16 cellular contexts compared by ENCODE assay signal in genomic region chr5:43564289-43564850, GRCh38. TPM values are rescaled to one million over a fixed set of nuclear protein-coding genes. Genes with fewer than 3 reads are reported as not detected.
"Had no signal": no experiment of that assay in that cellular context is flagged by ENCODE, and none has a peak within 500 bp of the region (broad histone marks: within the 10 kb centered on the region; RNA-seq: fewer than 3 reads in every experiment).

No MANE protein-coding gene starts in this region.

- H3K4me3 ChIP-seq: coronary artery, heart left ventricle, testis, tibial nerve, upper lobe of right lung, vagina had no signal

- H3K36me3 Mint-ChIP-seq: naive thymus-derived CD8-positive, alpha-beta T cell; stimulated activated memory B cell treated with anti-CD40 and anti-IgM and Interleukin-4, amounts not matched to agents 10 μg/mL and 1 μg/mL and 100 μg/mL, for 72 hours had no signal

- H3K27ac Mint-ChIP-seq: naive thymus-derived CD8-positive, alpha-beta T cell; stimulated activated memory B cell treated with anti-CD40 and anti-IgM and Interleukin-4, amounts not matched to agents 10 μg/mL and 1 μg/mL and 100 μg/mL, for 72 hours; stimulated activated naive CD8-positive, alpha-beta T cell treated with anti-CD3 and anti-CD28 coated beads, Interleukin-15, Interleukin-2, amounts not matched to agents 100 ng/mL and 50 ng/mL, for 24 hours had no signal

- H3K9me3 Mint-ChIP-seq: naive thymus-derived CD8-positive, alpha-beta T cell; neural crest cell; stimulated activated memory B cell treated with anti-CD40 and anti-IgM and Interleukin-4, amounts not matched to agents 10 μg/mL and 1 μg/mL and 100 μg/mL, for 72 hours; stimulated activated naive CD8-positive, alpha-beta T cell treated with anti-CD3 and anti-CD28 coated beads, Interleukin-15, Interleukin-2, amounts not matched to agents 100 ng/mL and 50 ng/mL, for 24 hours had no signal

- H3K27me3 Mint-ChIP-seq: stimulated activated naive CD8-positive, alpha-beta T cell treated with anti-CD3 and anti-CD28 coated beads, Interleukin-15, Interleukin-2, amounts not matched to agents 100 ng/mL and 50 ng/mL, for 24 hours had no signal

- H3K27me3 ChIP-seq: testis, tibial nerve, upper lobe of right lung, vagina had no signal

- H3K4me1 Mint-ChIP-seq: naive thymus-derived CD8-positive, alpha-beta T cell; neural crest cell had no signal

- H3K4me3 Mint-ChIP-seq: naive thymus-derived CD8-positive, alpha-beta T cell; neural crest cell; stimulated activated memory B cell treated with anti-CD40 and anti-IgM and Interleukin-4, amounts not matched to agents 10 μg/mL and 1 μg/mL and 100 μg/mL, for 72 hours; stimulated activated naive CD8-positive, alpha-beta T cell treated with anti-CD3 and anti-CD28 coated beads, Interleukin-15, Interleukin-2, amounts not matched to agents 100 ng/mL and 50 ng/mL, for 24 hours had no signal

- ATAC-seq: heart left ventricle; naive thymus-derived CD8-positive, alpha-beta T cell; stimulated activated memory B cell treated with anti-CD40 and anti-IgM and Interleukin-4, amounts not matched to agents 10 μg/mL and 1 μg/mL and 100 μg/mL, for 72 hours; upper lobe of right lung had no signal

- H3K9me3 ChIP-seq: heart left ventricle, testis, tibial nerve, upper lobe of right lung, vagina had no signal

- DNase-seq: effector CD4-positive, alpha-beta T cell; heart left ventricle; hypothalamus; kidney glomerular epithelial cell; naive thymus-derived CD8-positive, alpha-beta T cell; right cardiac atrium; stimulated activated CD4-positive, alpha-beta T cell treated with anti-CD3 and anti-CD28 coated beads, Interleukin-1b, Interleukin-23, amount 100 ng/mL, for 48 hours; stimulated activated CD4-positive, alpha-beta T cell treated with anti-CD3 and anti-CD28 coated beads, Interleukin-4, amount 100 ng/mL, for 24 hours; testis; upper lobe of right lung had no signal

- H3K27ac ChIP-seq: tibial nerve, upper lobe of right lung, vagina had no signal

- H3K36me3 ChIP-seq: heart left ventricle, tibial nerve, upper lobe of right lung, vagina had no signal

RNA-seq across cellular contexts. Expression of gene C5orf34, which starts 49.4 kb away (rescaled TPM):
- total RNA-seq: vagina had no signal
